In the genomic region with DNA sequence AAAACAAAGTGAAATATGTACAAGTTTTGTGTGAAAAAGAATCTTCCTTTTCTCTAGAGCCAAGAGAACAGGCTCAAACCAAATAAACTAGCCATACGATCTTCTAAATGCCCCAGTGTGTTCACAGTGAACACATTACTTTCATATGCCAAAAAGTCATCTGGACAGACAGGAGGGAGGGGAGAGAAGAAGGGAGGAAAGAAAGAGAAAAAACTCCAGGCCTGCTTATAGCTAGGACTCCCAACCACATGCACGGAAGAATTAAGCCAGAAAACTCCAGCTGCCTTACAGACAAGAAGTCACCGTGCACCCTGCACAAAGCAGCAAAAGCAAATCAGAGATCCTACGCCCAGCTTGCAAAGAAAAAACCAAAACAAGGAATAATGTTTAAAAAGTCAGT, we compare ENCODE assay signal across 23 cellular contexts. TPM values are rescaled to one million over a fixed set of nuclear protein-coding genes. Genes with fewer than 3 reads are reported as not detected.
DNase-seq lines count a peak whose midpoint lies in the region; ATAC-seq and TF ChIP-seq lines count a peak whose summit lies in the region.
"Had no signal": no experiment of that assay in that cellular context is flagged by ENCODE, and none has a peak within 500 bp of the region (broad histone marks: within the 10 kb centered on the region; RNA-seq: fewer than 3 reads in every experiment).

No MANE protein-coding gene starts in this region.

- peak overlapping the region; percentile 23 for H3K27ac Mint-ChIP-seq in activated CD8-positive, alpha-beta T cell treated with anti-CD3 and anti-CD28 coated beads, Interleukin-2, amount 10 ng/mL, durations not matched to agents 7 days and 5 days
- no peak overlapping the region for H3K27ac Mint-ChIP-seq in activated CD8-positive, alpha-beta T cell treated with anti-CD3 and anti-CD28 coated beads for 36 hours
- peak overlapping the region; percentile 42 to 85 (median 68) for H3K27ac Mint-ChIP-seq in brain
- H3K27ac Mint-ChIP-seq: activated naive CD8-positive, alpha-beta T cell treated with anti-CD3 and anti-CD28 coated beads, Interleukin-2, amount 10 ng/mL, durations not matched to agents 7 days and 5 days; neural progenitor cell; T-helper 2 cell treated with Interferon-gamma antibody and Interleukin-4, amounts not matched to agents 5 μg/mL and 100 μg/mL, for 36 hours had no signal

- H3K27me3 ChIP-seq in hepatocyte (no peaks in the 10 kb centered on the region), vagina (no peaks in the 10 kb centered on the region)
- H3K27me3 ChIP-seq: neural progenitor cell, sigmoid colon, transverse colon had no signal

- H3K27ac ChIP-seq in hepatocyte, result peak overlapping the region; percentile 84
- H3K27ac ChIP-seq in vagina, result peak overlapping the region; percentile 24
- H3K27ac ChIP-seq: HL-60, neural progenitor cell, RWPE1, sigmoid colon, transverse colon had no signal

- H3K9me2 ChIP-seq in hepatocyte (replicated peaks; ENCODE audit: insufficient read depth), result no peaks in the 10 kb centered on the region

- POLR2A ChIA-PET in activated CD8-positive, alpha-beta T cell treated with anti-CD3 and anti-CD28 coated beads, Interleukin-2, amount 10 ng/mL, durations not matched to agents 7 days and 5 days (lab: Charles Lee), result no interaction called here
- POLR2A ChIA-PET in activated CD8-positive, alpha-beta T cell treated with anti-CD3 and anti-CD28 coated beads for 36 hours (lab: Charles Lee), result no interaction called here

- no peaks in the 10 kb centered on the region for H4K20me1 ChIP-seq in hepatocyte (ENCODE audit: insufficient read depth, poor library complexity, severe bottlenecking)

- no peak for TF ChIP-seq POLR2A in vagina (IDR thresholded peaks at IDR 0.05)

- H3K4me1 ChIP-seq in hepatocyte (ENCODE audit: insufficient read depth) (peaks cover 29% of the 10 kb centered on the region), vagina (peaks cover 22% of the 10 kb centered on the region)

- no peaks in the 10 kb centered on the region for H3K27me3 Mint-ChIP-seq in activated CD8-positive, alpha-beta T cell treated with anti-CD3 and anti-CD28 coated beads, Interleukin-2, amount 10 ng/mL, durations not matched to agents 7 days and 5 days (ENCODE audit: low read depth)
- H3K27me3 Mint-ChIP-seq in activated CD8-positive, alpha-beta T cell treated with anti-CD3 and anti-CD28 coated beads for 36 hours, result no peaks in the 10 kb centered on the region
- H3K27me3 Mint-ChIP-seq in brain, result no peaks in the 10 kb centered on the region
- H3K27me3 Mint-ChIP-seq: activated naive CD8-positive, alpha-beta T cell treated with anti-CD3 and anti-CD28 coated beads, Interleukin-2, amount 10 ng/mL, durations not matched to agents 7 days and 5 days; CD8-positive, alpha-beta memory T cell had no signal

- H3K79me2 ChIP-seq in hepatocyte, result peaks cover 36% of the 10 kb centered on the region

- no peaks in the 10 kb centered on the region for H3K36me3 ChIP-seq in hepatocyte (replicated peaks; ENCODE audit: insufficient read depth, low read depth)
- no peaks in the 10 kb centered on the region for H3K36me3 ChIP-seq in vagina
- H3K36me3 ChIP-seq: neural progenitor cell, transverse colon had no signal

- peak overlapping the region; percentile 61 for H3K4me2 ChIP-seq in hepatocyte
- H3K4me2 ChIP-seq: neural progenitor cell had no signal

- intact Hi-C loops in activated CD8-positive, alpha-beta T cell treated with anti-CD3 and anti-CD28 coated beads for 36 hours (cut with micrococcal nuclease), result no loop called here
- intact Hi-C loops in vagina (cut with DNase I), result no loop called here

- ATAC-seq in activated CD8-positive, alpha-beta T cell treated with anti-CD3 and anti-CD28 coated beads, Interleukin-2, amount 10 ng/mL, durations not matched to agents 7 days and 5 days, result no peak
- ATAC-seq in activated CD8-positive, alpha-beta T cell treated with anti-CD3 and anti-CD28 coated beads for 36 hours, result no peak
- ATAC-seq in HG03135 (IDR thresholded peaks at IDR 0.05; ENCODE audit: unreplicated experiment), result no peak

- no peak for TF ChIP-seq CTCF in activated CD8-positive, alpha-beta T cell treated with anti-CD3 and anti-CD28 coated beads for 36 hours (IDR thresholded peaks at IDR 0.05)
- TF ChIP-seq CTCF in brain (conservative IDR thresholded peaks at IDR 0.05) (no peak), hepatocyte (IDR thresholded peaks at IDR 0.05; ENCODE audit: poor library complexity) (no peak), vagina (IDR thresholded peaks at IDR 0.05) (no peak)

- no peaks in the 10 kb centered on the region for H3K36me3 Mint-ChIP-seq in activated CD8-positive, alpha-beta T cell treated with anti-CD3 and anti-CD28 coated beads, Interleukin-2, amount 10 ng/mL, durations not matched to agents 7 days and 5 days (ENCODE audit: low read depth)
- no peaks in the 10 kb centered on the region for H3K36me3 Mint-ChIP-seq in activated CD8-positive, alpha-beta T cell treated with anti-CD3 and anti-CD28 coated beads for 36 hours (ENCODE audit: low read depth)
- H3K36me3 Mint-ChIP-seq in brain, result peaks cover 12% of the 10 kb centered on the region
- H3K36me3 Mint-ChIP-seq: activated naive CD8-positive, alpha-beta T cell treated with anti-CD3 and anti-CD28 coated beads, Interleukin-2, amount 10 ng/mL, durations not matched to agents 7 days and 5 days; neural progenitor cell had no signal

- H2AFZ ChIP-seq in hepatocyte, result no peak overlapping the region
- H2AFZ ChIP-seq: neural progenitor cell had no signal

- CTCF ChIA-PET in activated CD8-positive, alpha-beta T cell treated with anti-CD3 and anti-CD28 coated beads, Interleukin-2, amount 10 ng/mL, durations not matched to agents 7 days and 5 days (lab: Charles Lee), result interaction anchor here (1.1 kb wide), 1 partner anchor 68 kb away, joined by 3 read pairs; no protein-coding TSS in a partner anchor
- CTCF ChIA-PET in activated CD8-positive, alpha-beta T cell treated with anti-CD3 and anti-CD28 coated beads for 36 hours (lab: Charles Lee), result no interaction called here

- H3K9me3 Mint-ChIP-seq in activated CD8-positive, alpha-beta T cell treated with anti-CD3 and anti-CD28 coated beads, Interleukin-2, amount 10 ng/mL, durations not matched to agents 7 days and 5 days (ENCODE audit: insufficient read depth), result no peaks in the 10 kb centered on the region
- no peaks in the 10 kb centered on the region for H3K9me3 Mint-ChIP-seq in activated CD8-positive, alpha-beta T cell treated with anti-CD3 and anti-CD28 coated beads for 36 hours
- no peaks in the 10 kb centered on the region for H3K9me3 Mint-ChIP-seq in brain
- H3K9me3 Mint-ChIP-seq: activated naive CD8-positive, alpha-beta T cell treated with anti-CD3 and anti-CD28 coated beads, Interleukin-2, amount 10 ng/mL, durations not matched to agents 7 days and 5 days; CD8-positive, alpha-beta memory T cell; neural progenitor cell; T-helper 2 cell treated with Interferon-gamma antibody and Interleukin-4, amounts not matched to agents 5 μg/mL and 100 μg/mL, for 36 hours had no signal

- peaks cover 6% of the 10 kb centered on the region for H3K4me1 Mint-ChIP-seq in activated CD8-positive, alpha-beta T cell treated with anti-CD3 and anti-CD28 coated beads, Interleukin-2, amount 10 ng/mL, durations not matched to agents 7 days and 5 days (ENCODE audit: low read depth)
- H3K4me1 Mint-ChIP-seq in activated CD8-positive, alpha-beta T cell treated with anti-CD3 and anti-CD28 coated beads for 36 hours (ENCODE audit: low read depth), result no peaks in the 10 kb centered on the region
- peaks cover 31% of the 10 kb centered on the region for H3K4me1 Mint-ChIP-seq in brain

- H3K4me3 Mint-ChIP-seq in activated CD8-positive, alpha-beta T cell treated with anti-CD3 and anti-CD28 coated beads, Interleukin-2, amount 10 ng/mL, durations not matched to agents 7 days and 5 days, result no peak overlapping the region
- no peak overlapping the region for H3K4me3 Mint-ChIP-seq in activated CD8-positive, alpha-beta T cell treated with anti-CD3 and anti-CD28 coated beads for 36 hours
- peak overlapping the region in 2 of 5 experiments; percentile 2 to 30 for H3K4me3 Mint-ChIP-seq in brain
- H3K4me3 Mint-ChIP-seq: activated naive CD8-positive, alpha-beta T cell treated with anti-CD3 and anti-CD28 coated beads, Interleukin-2, amount 10 ng/mL, durations not matched to agents 7 days and 5 days; CD8-positive, alpha-beta memory T cell; neural progenitor cell; T-helper 2 cell treated with Interferon-gamma antibody and Interleukin-4, amounts not matched to agents 5 μg/mL and 100 μg/mL, for 36 hours had no signal

- WGBS in hepatocyte (ENCODE audit: low lambda C conversion rate, missing lambda C conversion rate), result 49% methylated on average over 4 of the region's 4 CpGs

- H3K4me3 ChIP-seq in hepatocyte (no peak overlapping the region), vagina (no peak overlapping the region)
- H3K4me3 ChIP-seq: neural progenitor cell, sigmoid colon, transverse colon had no signal

- DNase-seq in activated CD8-positive, alpha-beta T cell treated with anti-CD3 and anti-CD28 coated beads, Interleukin-2, amount 10 ng/mL, durations not matched to agents 7 days and 5 days, result no peak
- no peak for DNase-seq in activated CD8-positive, alpha-beta T cell treated with anti-CD3 and anti-CD28 coated beads for 36 hours
- DNase-seq in hepatocyte (ENCODE audit: low spot score), result no peak
- DNase-seq in vagina (ENCODE audit: extremely low spot score in 2 of 2), result no peak
- no peak for DNase-seq in retina
- no peak for DNase-seq in activated CD4-positive, alpha-beta T cell treated with anti-CD3 and anti-CD28 coated beads for 48 hours
- DNase-seq: 8988T; activated CD4-positive, alpha-beta T cell treated with anti-CD3 and anti-CD28 coated beads, Interleukin-2, amount 50 U/mL, for 4 hours; activated effector memory CD4-positive, alpha-beta T cell treated with Interleukin-2 at 50 U/mL for 16 hours; activated naive CD8-positive, alpha-beta T cell treated with anti-CD3 and anti-CD28 coated beads, Interleukin-2, amount 10 ng/mL, durations not matched to agents 7 days and 5 days; CD8-positive, alpha-beta memory T cell; cerebellar nuclear complex; GF-D8; NCI-H1694; NCI-H748 treated with DMSO at 0.1 percent for 48 hours; sigmoid colon; transverse colon had no signal

- no peaks in the 10 kb centered on the region for H3K9me3 ChIP-seq in hepatocyte (ENCODE audit: low read depth)
- no peaks in the 10 kb centered on the region for H3K9me3 ChIP-seq in vagina
- H3K9me3 ChIP-seq: sigmoid colon, transverse colon had no signal

RNA-seq across cellular contexts. Expression of gene SNX8, which starts 34.4 kb away (rescaled TPM):
- total RNA-seq in activated CD8-positive, alpha-beta T cell treated with anti-CD3 and anti-CD28 coated beads, Interleukin-2, amount 10 ng/mL, durations not matched to agents 7 days and 5 days, result 10 to 100 TPM; 28.3 to 35.8 TPM
- total RNA-seq in activated CD8-positive, alpha-beta T cell treated with anti-CD3 and anti-CD28 coated beads for 36 hours, result 10 to 100 TPM; 31.7 to 36.8 TPM
- polyA plus RNA-seq in brain (ENCODE audit: insufficient read depth, low read depth, low replicate concordance) (23.5 TPM), hepatocyte (81.4 and 98.0 TPM in 2 replicates)
- total RNA-seq in hepatocyte (24.7 and 32.0 TPM in 2 replicates), vagina (8.3 TPM)

RNA-seq across cellular contexts. Expression of gene NUDT1, which starts 37.8 kb away (rescaled TPM):
- 100 to 1,000 TPM; 126 to 130 TPM for total RNA-seq in activated CD8-positive, alpha-beta T cell treated with anti-CD3 and anti-CD28 coated beads, Interleukin-2, amount 10 ng/mL, durations not matched to agents 7 days and 5 days
- total RNA-seq in activated CD8-positive, alpha-beta T cell treated with anti-CD3 and anti-CD28 coated beads for 36 hours, result 10 to 100 TPM; 90.2 to 93.9 TPM
- polyA plus RNA-seq in brain (ENCODE audit: insufficient read depth, low read depth, low replicate concordance) (82.3 TPM), hepatocyte (16.3 and 21.0 TPM in 2 replicates)
- total RNA-seq in hepatocyte (6.5 and 9.6 TPM in 2 replicates), vagina (19.4 TPM)

RNA-seq across cellular contexts. Expression of gene MRM2, which starts 37.9 kb away (rescaled TPM):
- total RNA-seq in activated CD8-positive, alpha-beta T cell treated with anti-CD3 and anti-CD28 coated beads, Interleukin-2, amount 10 ng/mL, durations not matched to agents 7 days and 5 days, result 10 to 100 TPM; 36.7 to 37.8 TPM
- 10 to 100 TPM; 30.3 to 31.9 TPM for total RNA-seq in activated CD8-positive, alpha-beta T cell treated with anti-CD3 and anti-CD28 coated beads for 36 hours
- polyA plus RNA-seq in brain (ENCODE audit: insufficient read depth, low read depth, low replicate concordance), result 30.9 TPM
- 14.8 and 17.9 TPM in 2 replicates for total RNA-seq in hepatocyte
- polyA plus RNA-seq in hepatocyte, result 27.5 and 31.3 TPM in 2 replicates
- 8.3 TPM for total RNA-seq in vagina

RNA-seq across cellular contexts. Expression of gene MAD1L1, which starts 47.1 kb away (rescaled TPM):
- 10 to 100 TPM; 79.8 to 82.7 TPM for total RNA-seq in activated CD8-positive, alpha-beta T cell treated with anti-CD3 and anti-CD28 coated beads, Interleukin-2, amount 10 ng/mL, durations not matched to agents 7 days and 5 days
- total RNA-seq in activated CD8-positive, alpha-beta T cell treated with anti-CD3 and anti-CD28 coated beads for 36 hours, result 10 to 100 TPM; 40.0 to 44.7 TPM
- polyA plus RNA-seq in brain (ENCODE audit: insufficient read depth, low read depth, low replicate concordance) (42.7 TPM), hepatocyte (30.7 TPM in 2 replicates)
- total RNA-seq in hepatocyte (31.0 and 31.6 TPM in 2 replicates), vagina (62.4 TPM)
